ENCODE assay signal across 10 cellular contexts in the genomic region with DNA sequence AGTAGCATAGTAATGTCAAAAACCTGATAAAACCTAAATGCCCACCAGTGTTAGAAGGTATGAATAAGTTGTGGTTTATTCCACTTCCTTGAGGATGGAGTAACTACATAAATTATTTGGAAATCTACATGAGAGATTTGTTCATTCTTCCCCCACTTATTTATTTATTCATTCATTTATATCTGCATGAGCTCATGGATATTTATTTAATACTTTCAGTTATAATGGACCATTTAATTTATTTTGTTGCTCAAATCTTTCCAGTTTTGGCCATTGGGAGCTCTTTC.
"Had no signal": no experiment of that assay in that cellular context is flagged by ENCODE, and none has a peak within 500 bp of the region (broad histone marks: within the 10 kb centered on the region; RNA-seq: fewer than 3 reads in every experiment).

No MANE protein-coding gene starts in this region.

- ATAC-seq: activated CD4-positive, CD25-positive, alpha-beta regulatory T cell treated with anti-CD3 and anti-CD28 coated beads, Interleukin-2, amount 50 U/mL, for 24 hours had no signal

- DNase-seq: activated effector memory CD4-positive, alpha-beta T cell treated with Interleukin-2 at 50 U/mL for 16 hours; activated T-cell treated with anti-CD3 and anti-CD28 coated beads, Interleukin-2, amount 50 U/mL, for 1 hour; amniotic stem cell; esophagus squamous epithelium; midbrain; small intestine had no signal

- H3K27ac ChIP-seq: esophagus squamous epithelium, hepatocyte, neural progenitor cell, parathyroid adenoma had no signal

- H3K4me1 ChIP-seq: esophagus squamous epithelium, neural progenitor cell, parathyroid adenoma had no signal

- H3K4me3 ChIP-seq: esophagus squamous epithelium, hepatocyte, neural progenitor cell had no signal

- H3K36me3 ChIP-seq: esophagus squamous epithelium had no signal

- H3K27me3 ChIP-seq: esophagus squamous epithelium, hepatocyte, neural progenitor cell had no signal

- H3K9me3 ChIP-seq: esophagus squamous epithelium had no signal
